In the genomic region with DNA sequence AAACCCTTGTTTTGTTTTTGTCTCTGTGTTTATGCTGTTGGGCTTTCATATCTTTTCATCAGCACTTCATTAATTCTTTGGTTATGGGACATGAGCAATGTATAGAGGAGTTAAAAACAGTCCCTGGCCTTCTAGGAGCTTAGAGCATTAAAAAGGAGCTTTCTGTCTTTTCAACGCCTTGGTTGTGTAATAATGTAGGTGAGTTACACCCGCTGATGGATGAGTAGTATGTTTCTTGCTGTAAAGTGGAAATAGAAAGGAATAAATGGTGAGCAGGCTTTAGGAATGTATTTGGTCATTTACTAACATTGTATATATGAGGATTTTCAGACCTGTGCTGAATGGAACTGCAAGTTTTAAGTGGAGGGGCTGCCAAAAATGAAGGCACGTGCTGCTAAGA, we compare ENCODE assay signal across 20 cellular contexts.
"Had no signal": no experiment of that assay in that cellular context is flagged by ENCODE, and none has a peak within 500 bp of the region (broad histone marks: within the 10 kb centered on the region; RNA-seq: fewer than 3 reads in every experiment).

No MANE protein-coding gene starts in this region.

- DNase-seq: activated CD4-positive, alpha-beta T cell treated with anti-CD3 and anti-CD28 coated beads for 1 hour; activated CD4-positive, alpha-beta T cell treated with anti-CD3 and anti-CD28 coated beads, Interleukin-2, amount 50 U/mL, for 1 hour; activated CD8-positive, alpha-beta T cell treated with anti-CD3 and anti-CD28 coated beads, Interleukin-2, amount 10 ng/mL, durations not matched to agents 7 days and 5 days; cerebellar nuclear complex; foreskin fibroblast; immature natural killer cell; natural killer cell; small intestine; stimulated activated CD4-positive, alpha-beta T cell treated with anti-CD3 and anti-CD28 coated beads, Interleukin-15, amount 100 ng/mL, for 24 hours; T-helper 1 cell; testis; WERI-Rb-1 had no signal

- H3K9me3 Mint-ChIP-seq: activated naive CD4-positive, alpha-beta T cell treated with anti-CD3 and anti-CD28 coated beads, Interleukin-2, amount 50 U/mL, for 72 hours; activated T-helper 1 cell treated with anti-CD3 and anti-CD28 coated beads, Interleukin-12 subunit alpha, Interleukin-12 subunit beta, Interleukin-2, Interleukin-4 antibody, amounts not matched to agents 30 ng/mL and 10 ng/mL and 1 ng/mL, durations not matched to agents 14 hours and 24 hours and 36 hours; immature natural killer cell; natural killer cell; stimulated activated memory B cell treated with anti-CD40 and anti-IgM and Interleukin-4, amounts not matched to agents 10 μg/mL and 1 μg/mL and 100 μg/mL, for 72 hours had no signal

- H3K27ac ChIP-seq: parathyroid adenoma, testis, vagina, WERI-Rb-1 had no signal

- H3K9me3 ChIP-seq: testis, vagina had no signal

- H3K4me1 Mint-ChIP-seq: immature natural killer cell; natural killer cell; stimulated activated memory B cell treated with anti-CD40 and anti-IgM and Interleukin-4, amounts not matched to agents 10 μg/mL and 1 μg/mL and 100 μg/mL, for 72 hours had no signal

- H3K9ac ChIP-seq: parathyroid adenoma had no signal

- H3K4me3 ChIP-seq: lung, testis, vagina had no signal

- H3K4me3 Mint-ChIP-seq: activated CD8-positive, alpha-beta T cell treated with anti-CD3 and anti-CD28 coated beads, Interleukin-2, amount 10 ng/mL, durations not matched to agents 7 days and 5 days; activated T-helper 1 cell treated with anti-CD3 and anti-CD28 coated beads, Interleukin-12 subunit alpha, Interleukin-12 subunit beta, Interleukin-2, Interleukin-4 antibody, amounts not matched to agents 30 ng/mL and 10 ng/mL and 1 ng/mL, durations not matched to agents 14 hours and 24 hours and 36 hours; immature natural killer cell; natural killer cell; stimulated activated memory B cell treated with anti-CD40 and anti-IgM and Interleukin-4, amounts not matched to agents 10 μg/mL and 1 μg/mL and 100 μg/mL, for 72 hours had no signal

- H3K36me3 Mint-ChIP-seq: activated naive CD4-positive, alpha-beta T cell treated with anti-CD3 and anti-CD28 coated beads, Interleukin-2, amount 50 U/mL, for 72 hours; immature natural killer cell; natural killer cell; stimulated activated memory B cell treated with anti-CD40 and anti-IgM and Interleukin-4, amounts not matched to agents 10 μg/mL and 1 μg/mL and 100 μg/mL, for 72 hours had no signal

- H3K36me3 ChIP-seq: vagina had no signal

- H2AFZ ChIP-seq: parathyroid adenoma had no signal

- FAIRE-seq: astrocyte, small intestine, TTC549 had no signal

- H3K27ac Mint-ChIP-seq: activated CD8-positive, alpha-beta T cell treated with anti-CD3 and anti-CD28 coated beads, Interleukin-2, amount 10 ng/mL, durations not matched to agents 7 days and 5 days; activated naive CD4-positive, alpha-beta T cell treated with anti-CD3 and anti-CD28 coated beads, Interleukin-2, amount 50 U/mL, for 72 hours; activated T-helper 1 cell treated with anti-CD3 and anti-CD28 coated beads, Interleukin-12 subunit alpha, Interleukin-12 subunit beta, Interleukin-2, Interleukin-4 antibody, amounts not matched to agents 30 ng/mL and 10 ng/mL and 1 ng/mL, durations not matched to agents 14 hours and 24 hours and 36 hours; immature natural killer cell; natural killer cell; stimulated activated memory B cell treated with anti-CD40 and anti-IgM and Interleukin-4, amounts not matched to agents 10 μg/mL and 1 μg/mL and 100 μg/mL, for 72 hours had no signal

- H3K27me3 ChIP-seq: testis, vagina had no signal
